36 cellular contexts compared by ENCODE assay signal in genomic region chr6:8468731-8469130, GRCh38.
"Had no signal": no experiment of that assay in that cellular context is flagged by ENCODE, and none has a peak within 500 bp of the region (broad histone marks: within the 10 kb centered on the region; RNA-seq: fewer than 3 reads in every experiment).

No MANE protein-coding gene starts in this region.

- H3K4me3 ChIP-seq: adrenal gland, ascending aorta, body of pancreas, breast epithelium, cardiac muscle cell had no signal

- H3K9me3 Mint-ChIP-seq: activated naive CD4-positive, alpha-beta T cell treated with anti-CD3 and anti-CD28 coated beads, Interleukin-2, amount 10 ng/mL, durations not matched to agents 7 days and 5 days; activated naive CD4-positive, alpha-beta T cell treated with anti-CD3 and anti-CD28 coated beads, Interleukin-2, amount 50 U/mL, for 24 hours; activated naive CD8-positive, alpha-beta T cell treated with anti-CD3 and anti-CD28 coated beads for 36 hours; activated naive CD8-positive, alpha-beta T cell treated with anti-CD3 and anti-CD28 coated beads, Interleukin-2, amount 10 ng/mL, durations not matched to agents 7 days and 5 days; activated T-cell treated with anti-CD3 and anti-CD28 coated beads, Interleukin-2, amount 50 U/mL, for 4 hours; activated T-helper 1 cell treated with anti-CD3 and anti-CD28 coated beads, Interleukin-12 subunit alpha, Interleukin-12 subunit beta, Interleukin-2, Interleukin-4 antibody, amounts not matched to agents 30 ng/mL and 10 ng/mL and 1 ng/mL, durations not matched to agents 14 hours and 24 hours and 36 hours; activated T-helper 2 cell treated with anti-CD3 and anti-CD28 coated beads, Interferon-gamma antibody, Interleukin-2, Interleukin-4, amounts not matched to agents 10 μg/mL and 5 μg/mL and 100 μg/mL, durations not matched to agents 14 hours and 24 hours and 36 hours; brain; central memory CD8-positive, alpha-beta T cell had no signal

- H3K36me3 Mint-ChIP-seq: activated naive CD4-positive, alpha-beta T cell treated with anti-CD3 and anti-CD28 coated beads, Interleukin-2, amount 10 ng/mL, durations not matched to agents 7 days and 5 days; activated naive CD8-positive, alpha-beta T cell treated with anti-CD3 and anti-CD28 coated beads, Interleukin-2, amount 10 ng/mL, durations not matched to agents 7 days and 5 days had no signal

- H3K4me1 Mint-ChIP-seq: activated naive CD4-positive, alpha-beta T cell treated with anti-CD3 and anti-CD28 coated beads, Interleukin-2, amount 10 ng/mL, durations not matched to agents 7 days and 5 days; activated naive CD4-positive, alpha-beta T cell treated with anti-CD3 and anti-CD28 coated beads, Interleukin-2, amount 50 U/mL, for 24 hours; activated naive CD8-positive, alpha-beta T cell treated with anti-CD3 and anti-CD28 coated beads for 36 hours; activated naive CD8-positive, alpha-beta T cell treated with anti-CD3 and anti-CD28 coated beads, Interleukin-2, amount 10 ng/mL, durations not matched to agents 7 days and 5 days; activated naive CD8-positive, alpha-beta T cell treated with anti-CD3 and anti-CD28 coated beads, Interleukin-2, amount 50 U/mL, for 24 hours; activated T-helper 17 cell treated with anti-CD3 and anti-CD28 coated beads, Interleukin-2, amount 50 U/mL, for 72 hours; brain; central memory CD8-positive, alpha-beta T cell had no signal

- H3K27me3 ChIP-seq: adrenal gland, ascending aorta, body of pancreas, brain microvascular endothelial cell, breast epithelium, cardiac muscle cell had no signal

- H3K9me3 ChIP-seq: adrenal gland, ascending aorta, body of pancreas, breast epithelium had no signal

- H3K4me3 Mint-ChIP-seq: activated naive CD4-positive, alpha-beta T cell treated with anti-CD3 and anti-CD28 coated beads for 36 hours; activated naive CD4-positive, alpha-beta T cell treated with anti-CD3 and anti-CD28 coated beads, Interleukin-2, amount 10 ng/mL, durations not matched to agents 7 days and 5 days; activated naive CD4-positive, alpha-beta T cell treated with anti-CD3 and anti-CD28 coated beads, Interleukin-2, amount 50 U/mL, for 24 hours; activated naive CD8-positive, alpha-beta T cell; activated naive CD8-positive, alpha-beta T cell treated with anti-CD3 and anti-CD28 coated beads for 36 hours; activated naive CD8-positive, alpha-beta T cell treated with anti-CD3 and anti-CD28 coated beads, Interleukin-2, amount 10 ng/mL, durations not matched to agents 7 days and 5 days; activated naive CD8-positive, alpha-beta T cell treated with anti-CD3 and anti-CD28 coated beads, Interleukin-2, amount 50 U/mL, for 24 hours; activated T-cell treated with anti-CD3 and anti-CD28 coated beads, Interleukin-2, amount 50 U/mL, for 4 hours; activated T-cell treated with anti-CD3 and anti-CD28 coated beads, Interleukin-2, amount 50 U/mL, for 72 hours; activated T-helper 1 cell treated with anti-CD3 and anti-CD28 coated beads, Interleukin-12 subunit alpha, Interleukin-12 subunit beta, Interleukin-2, Interleukin-4 antibody, amounts not matched to agents 30 ng/mL and 10 ng/mL and 1 ng/mL, durations not matched to agents 14 hours and 24 hours and 36 hours; activated T-helper 17 cell treated with anti-CD3 and anti-CD28 coated beads, Interleukin-2, amount 50 U/mL, for 72 hours; brain; central memory CD8-positive, alpha-beta T cell had no signal

- ATAC-seq: activated naive CD4-positive, alpha-beta T cell treated with anti-CD3 and anti-CD28 coated beads, Interleukin-2, amount 50 U/mL, for 72 hours; activated naive CD8-positive, alpha-beta T cell treated with anti-CD3 and anti-CD28 coated beads, Interleukin-2, amount 50 U/mL, for 24 hours; activated T-cell treated with anti-CD3 and anti-CD28 coated beads, Interleukin-2, amount 50 U/mL, for 4 hours; activated T-cell treated with anti-CD3 and anti-CD28 coated beads, Interleukin-2, amount 50 U/mL, for 72 hours; activated T-helper 17 cell treated with anti-CD3 and anti-CD28 coated beads, Interleukin-2, amount 50 U/mL, for 72 hours; body of pancreas had no signal

- H3K27me3 Mint-ChIP-seq: activated naive CD4-positive, alpha-beta T cell treated with anti-CD3 and anti-CD28 coated beads, Interleukin-2, amount 10 ng/mL, durations not matched to agents 7 days and 5 days; activated naive CD8-positive, alpha-beta T cell; activated naive CD8-positive, alpha-beta T cell treated with anti-CD3 and anti-CD28 coated beads for 36 hours; activated naive CD8-positive, alpha-beta T cell treated with anti-CD3 and anti-CD28 coated beads, Interleukin-2, amount 50 U/mL, for 24 hours; activated T-helper 17 cell treated with anti-CD3 and anti-CD28 coated beads, Interleukin-2, amount 50 U/mL, for 72 hours had no signal

- H3K27ac ChIP-seq: adrenal gland, ascending aorta, body of pancreas, brain microvascular endothelial cell, breast epithelium, cardiac muscle cell had no signal

- H3K36me3 ChIP-seq: adrenal gland, ascending aorta, brain microvascular endothelial cell, breast epithelium, cardiac muscle cell had no signal

- DNase-seq: activated effector memory CD4-positive, alpha-beta T cell treated with anti-CD3 and anti-CD28 coated beads, Interleukin-2, amount 50 U/mL, for 16 hours; activated effector memory CD4-positive, alpha-beta T cell treated with Interleukin-2 at 50 U/mL for 16 hours; activated gamma-delta T cell; activated gamma-delta T cell treated with Interleukin-2 at 50 U/mL for 16 hours; activated naive CD4-positive, alpha-beta T cell; activated naive CD4-positive, alpha-beta T cell treated with anti-CD3 and anti-CD28 coated beads for 36 hours; activated naive CD4-positive, alpha-beta T cell treated with anti-CD3 and anti-CD28 coated beads, Interleukin-2, amount 10 ng/mL, durations not matched to agents 7 days and 5 days; activated naive CD4-positive, alpha-beta T cell treated with anti-CD3 and anti-CD28 coated beads, Interleukin-2, amount 50 U/mL, for 16 hours; activated naive CD4-positive, alpha-beta T cell treated with Interleukin-2 at 50 U/mL for 16 hours; activated naive CD8-positive, alpha-beta T cell treated with anti-CD3 and anti-CD28 coated beads for 36 hours; activated naive CD8-positive, alpha-beta T cell treated with anti-CD3 and anti-CD28 coated beads, Interleukin-2, amount 10 ng/mL, durations not matched to agents 7 days and 5 days; activated naive CD8-positive, alpha-beta T cell treated with anti-CD3 and anti-CD28 coated beads, Interleukin-2, amount 50 U/mL, for 24 hours; activated T-cell treated with anti-CD3 and anti-CD28 coated beads, Interleukin-2, amount 50 U/mL, for 4 hours; activated T-cell treated with anti-CD3 and anti-CD28 coated beads, Interleukin-2, amount 50 U/mL, for 48 hours; activated T-cell treated with anti-CD3 and anti-CD28 coated beads, Interleukin-2, amount 50 U/mL, for 72 hours; adrenal gland; amniotic stem cell; amygdala; anterior cingulate cortex; aorta; body of pancreas; brain microvascular endothelial cell; caudate nucleus; central memory CD4-positive, alpha-beta T cell; cerebellar nuclear complex had no signal

- H3K27ac Mint-ChIP-seq: activated naive CD4-positive, alpha-beta T cell treated with anti-CD3 and anti-CD28 coated beads for 36 hours; activated naive CD4-positive, alpha-beta T cell treated with anti-CD3 and anti-CD28 coated beads, Interleukin-2, amount 10 ng/mL, durations not matched to agents 7 days and 5 days; activated naive CD4-positive, alpha-beta T cell treated with anti-CD3 and anti-CD28 coated beads, Interleukin-2, amount 50 U/mL, for 24 hours; activated naive CD4-positive, alpha-beta T cell treated with anti-CD3 and anti-CD28 coated beads, Interleukin-2, amount 50 U/mL, for 72 hours; activated naive CD8-positive, alpha-beta T cell; activated naive CD8-positive, alpha-beta T cell treated with anti-CD3 and anti-CD28 coated beads for 36 hours; activated naive CD8-positive, alpha-beta T cell treated with anti-CD3 and anti-CD28 coated beads, Interleukin-2, amount 10 ng/mL, durations not matched to agents 7 days and 5 days; activated naive CD8-positive, alpha-beta T cell treated with anti-CD3 and anti-CD28 coated beads, Interleukin-2, amount 50 U/mL, for 24 hours; activated T-cell treated with anti-CD3 and anti-CD28 coated beads, Interleukin-2, amount 50 U/mL, for 72 hours; activated T-helper 1 cell treated with anti-CD3 and anti-CD28 coated beads, Interleukin-12 subunit alpha, Interleukin-12 subunit beta, Interleukin-2, Interleukin-4 antibody, amounts not matched to agents 30 ng/mL and 10 ng/mL and 1 ng/mL, durations not matched to agents 14 hours and 24 hours and 36 hours; activated T-helper 17 cell treated with anti-CD3 and anti-CD28 coated beads, Interleukin-2, amount 50 U/mL, for 72 hours; activated T-helper 2 cell treated with anti-CD3 and anti-CD28 coated beads, Interferon-gamma antibody, Interleukin-2, Interleukin-4, amounts not matched to agents 10 μg/mL and 5 μg/mL and 100 μg/mL, durations not matched to agents 14 hours and 24 hours and 36 hours had no signal
